ENCODE assay signal across 10 cellular contexts in genomic region chr6:33856655-33857054, GRCh38. TPM values are rescaled to one million over a fixed set of nuclear protein-coding genes. Genes with fewer than 3 reads are reported as not detected.
DNase-seq lines count a peak whose midpoint lies in the region; ATAC-seq and TF ChIP-seq lines count a peak whose summit lies in the region.
"Had no signal": no experiment of that assay in that cellular context is flagged by ENCODE, and none has a peak within 500 bp of the region (broad histone marks: within the 10 kb centered on the region; RNA-seq: fewer than 3 reads in every experiment).

No MANE protein-coding gene starts in this region.

- peaks cover 19 to 27% of the 10 kb centered on the region in 2 donors for H3K4me1 Mint-ChIP-seq in stimulated activated naive B cell treated with anti-CD40 and anti-IgM and Interleukin-4, amounts not matched to agents 10 μg/mL and 1 μg/mL and 100 μg/mL, for 72 hours
- H3K4me1 Mint-ChIP-seq in Caco-2 (ENCODE audit: low read depth, unreplicated experiment), result peaks cover 8% of the 10 kb centered on the region

- H3K36me3 ChIP-seq in iPS-15b (ENCODE audit: control insufficient read depth, insufficient read depth, low read length), result no peaks in the 10 kb centered on the region
- no peaks in the 10 kb centered on the region for H3K36me3 ChIP-seq in Caco-2 (ENCODE audit: control insufficient read depth, insufficient read depth, low read length)

- H3K9me3 ChIP-seq in iPS-15b (ENCODE audit: control insufficient read depth, insufficient read depth, low read length) (no peaks in the 10 kb centered on the region), Caco-2 (no peaks in the 10 kb centered on the region)
- H3K9me3 ChIP-seq: body of pancreas had no signal

- no peak overlapping the region for H3K4me3 Mint-ChIP-seq in stimulated activated naive B cell treated with anti-CD40 and anti-IgM and Interleukin-4, amounts not matched to agents 10 μg/mL and 1 μg/mL and 100 μg/mL, for 72 hours
- no peak overlapping the region for H3K4me3 Mint-ChIP-seq in Caco-2 (ENCODE audit: unreplicated experiment)

- ATAC-seq in HG03432 (IDR thresholded peaks at IDR 0.05; ENCODE audit: unreplicated experiment), result peak; percentile 46
- peak; percentile 91 to 92 for ATAC-seq in stimulated activated naive B cell treated with anti-CD40 and anti-IgM and Interleukin-4, amounts not matched to agents 10 μg/mL and 1 μg/mL and 100 μg/mL, for 72 hours (replicated peaks)
- ATAC-seq: body of pancreas had no signal

- no peak overlapping the region for H3K27ac Mint-ChIP-seq in stimulated activated naive B cell treated with anti-CD40 and anti-IgM and Interleukin-4, amounts not matched to agents 10 μg/mL and 1 μg/mL and 100 μg/mL, for 72 hours
- H3K27ac Mint-ChIP-seq in Caco-2 (ENCODE audit: unreplicated experiment), result no peak overlapping the region

- H3K4me1 ChIP-seq in iPS-15b (ENCODE audit: control insufficient read depth, insufficient read depth, low read length) (no peaks in the 10 kb centered on the region), Caco-2 (peaks cover 30% of the 10 kb centered on the region)

- H3K9me3 Mint-ChIP-seq in stimulated activated naive B cell treated with anti-CD40 and anti-IgM and Interleukin-4, amounts not matched to agents 10 μg/mL and 1 μg/mL and 100 μg/mL, for 72 hours, result no peaks in the 10 kb centered on the region
- H3K9me3 Mint-ChIP-seq in Caco-2 (ENCODE audit: unreplicated experiment), result no peaks in the 10 kb centered on the region

- intact Hi-C loops in Caco-2 (cut with micrococcal nuclease; ENCODE audit: unreplicated experiment), result loop anchor here (10.0 kb wide), 1 partner anchor 168 kb away; no protein-coding TSS in a partner anchor

- peak; percentile 54 for DNase-seq in activated CD4-positive, alpha-beta T cell treated with anti-CD3 and anti-CD28 coated beads, Interleukin-2, amount 50 U/mL, for 1 hour
- peak; percentile 44 for DNase-seq in stimulated activated naive B cell treated with anti-CD40 and anti-IgM and Interleukin-4, amounts not matched to agents 10 μg/mL and 1 μg/mL and 100 μg/mL, for 72 hours
- DNase-seq in NCI-H2029 (lab: John Stamatoyannopoulos, UW) (no peak), iPS-NIHi11 (ENCODE audit: low spot score) (no peak), Caco-2 (no peak), NCI-H345 (lab: John Stamatoyannopoulos, UW) (no peak)

- no peaks in the 10 kb centered on the region for H3K36me3 Mint-ChIP-seq in stimulated activated naive B cell treated with anti-CD40 and anti-IgM and Interleukin-4, amounts not matched to agents 10 μg/mL and 1 μg/mL and 100 μg/mL, for 72 hours
- H3K36me3 Mint-ChIP-seq in Caco-2 (ENCODE audit: insufficient read depth, unreplicated experiment), result no peaks in the 10 kb centered on the region

- H3K4me3 ChIP-seq in iPS-15b (ENCODE audit: low read depth, low read length), result no peak overlapping the region
- H3K4me3 ChIP-seq in Caco-2 (ENCODE audit: low read depth, low read length), result no peak overlapping the region
- H3K4me3 ChIP-seq: body of pancreas had no signal

- peaks cover 2% of the 10 kb centered on the region for H3K27me3 ChIP-seq in iPS-15b (ENCODE audit: control insufficient read depth, insufficient read depth, low read length)
- H3K27me3 ChIP-seq in Caco-2 (replicated peaks; ENCODE audit: control insufficient read depth, insufficient read depth, low read length), result no peaks in the 10 kb centered on the region
- H3K27me3 ChIP-seq: body of pancreas had no signal

- peak overlapping the region; percentile 5 for H3K9ac ChIP-seq in iPS-15b (ENCODE audit: low read depth, low read length)

- no peak for TF ChIP-seq CTCF in Caco-2 (IDR thresholded peaks at IDR 0.05; ENCODE audit: insufficient read depth in 1 of 2, low read depth in 1 of 2, low read length in 1 of 2, severe bottlenecking in 1 of 2, unreplicated experiment in 1 of 2)

- CTCF ChIA-PET in Caco-2 (lab: Charles Lee), result interaction anchor here (0.5 kb wide), 1 partner anchor 145 kb away, joined by 4 read pairs; no protein-coding TSS in a partner anchor

- BruUV-seq in Caco-2 (replicated peaks; lab: Mats Ljungman, UMichigan), result no TSS peak

- H3K27me3 Mint-ChIP-seq in stimulated activated naive B cell treated with anti-CD40 and anti-IgM and Interleukin-4, amounts not matched to agents 10 μg/mL and 1 μg/mL and 100 μg/mL, for 72 hours, result peaks cover 45 to 67% of the 10 kb centered on the region in 2 donors
- no peaks in the 10 kb centered on the region for H3K27me3 Mint-ChIP-seq in Caco-2 (ENCODE audit: insufficient read depth, unreplicated experiment)

- POLR2A ChIA-PET in Caco-2 (lab: Charles Lee), result no interaction called here

RNA-seq across cellular contexts. Expression of gene MLN, which starts 52.9 kb away (rescaled TPM):
- total RNA-seq in Caco-2 (2022), result not detected in 2 replicates
- total RNA-seq: body of pancreas, liver had no signal

Comparison
In these comparisons a context has a peak if more than half of its experiments do, and no peak if none do; other contexts are left out.
1. DNase-seq: peak in activated CD4-positive, alpha-beta T cell treated with anti-CD3 and anti-CD28 coated beads, Interleukin-2, amount 50 U/mL, for 1 hour (single experiment) and stimulated activated naive B cell treated with anti-CD40 and anti-IgM and Interleukin-4, amounts not matched to agents 10 μg/mL and 1 μg/mL and 100 μg/mL, for 72 hours (single experiment); none in NCI-H2029 (single experiment), iPS-NIHi11 (single experiment), Caco-2 (0 of 2) and NCI-H345 (single experiment).